ENCODE assay signal across 1 cellular context in genomic region chr20:62137092-62137384, GRCh38.
TF ChIP-seq lines count a peak whose summit lies in the region.

No MANE protein-coding gene starts in this region.

TF ChIP-seq in HCT116, 20 proteins besides CTCF, POLR2A, EP300 and RAD21:
- TF ChIP-seq POLR2AphosphoS5 (IDR thresholded peaks at IDR 0.05; ENCODE audit: low read depth, low read length) (0 out of 2 replicates have a peak, but pooled peaks have one; percentile 27), ZNF274 (IDR thresholded peaks at IDR 0.05; ENCODE audit: low read depth, low read length) (no peak), EGR1 (IDR thresholded peaks at IDR 0.05; ENCODE audit: low read depth) (no peak)
